ENCODE assay signal across 8 cellular contexts in genomic region chr9:125239631-125240597, GRCh38. TPM values are rescaled to one million over a fixed set of nuclear protein-coding genes. Genes with fewer than 3 reads are reported as not detected.
DNase-seq lines count a peak whose midpoint lies in the region; ATAC-seq and TF ChIP-seq lines count a peak whose summit lies in the region.

No MANE protein-coding gene starts in this region.

- H3K4me1 ChIP-seq in right cardiac atrium (ENCODE audit: control insufficient read depth, insufficient read depth, low read length): no peaks in the 10 kb centered on the region
- peaks cover 60% of the 10 kb centered on the region for H3K4me1 ChIP-seq in skeletal muscle satellite cell (ENCODE audit: control insufficient read depth, insufficient read depth, low read length)

- POLR2A ChIA-PET in activated B cell treated with CpG ODN at 0.5 μM for 24 hours (lab: Charles Lee): interaction anchor here (0.5 to 6.3 kb wide), 14 partner anchors 8 to 604 kb away, joined by 3 to 201 read pairs (median 6); partner anchors contain the start of genes ARPC5L, GAPVD1, PPP6C and RABEPK

- WGBS in right cardiac atrium: 7% methylated on average over 8 of the region's 8 CpGs

- ATAC-seq in activated B cell treated with CpG ODN at 0.5 μM for 24 hours (ENCODE audit: low read depth) (no peak), right cardiac atrium (no peak)

- H3K27ac ChIP-seq in right cardiac atrium (ENCODE audit: low read length): no peak overlapping the region

- H3K4me3 ChIP-seq in H7 (ENCODE audit: insufficient read depth, low read depth, low read length) (peak overlapping the region; percentile 98), right cardiac atrium (ENCODE audit: low read length) (peak overlapping the region; percentile 59), skeletal muscle satellite cell (ENCODE audit: low read length) (peak overlapping the region; percentile 94)

- no peak for TF ChIP-seq CTCF in activated B cell treated with CpG ODN at 0.5 μM for 24 hours (IDR thresholded peaks at IDR 0.05)

- H3K9me3 ChIP-seq in right cardiac atrium (ENCODE audit: control insufficient read depth, low read length) (no peaks in the 10 kb centered on the region), skeletal muscle satellite cell (replicated peaks; ENCODE audit: low read length) (no peaks in the 10 kb centered on the region)

- peak overlapping the region; percentile 95 for H3K9ac ChIP-seq in skeletal muscle satellite cell (ENCODE audit: low read depth, low read length)

- intact Hi-C loops in activated B cell treated with CpG ODN at 0.5 μM for 24 hours (cut with micrococcal nuclease) (loop anchor here (2.0 to 10.0 kb wide), 3 partner anchors 378 to 1565 kb away; partner anchors contain the start of genes ARPC5L, NR6A1, RPL35 and ZBTB43), right cardiac atrium (cut with DNase I) (no loop called here)

- H3K27me3 ChIP-seq in H7 (ENCODE audit: control insufficient read depth, insufficient read depth, low read length): no peaks in the 10 kb centered on the region
- H3K27me3 ChIP-seq in right cardiac atrium (ENCODE audit: control insufficient read depth, insufficient read depth): no peaks in the 10 kb centered on the region
- H3K27me3 ChIP-seq in skeletal muscle satellite cell (ENCODE audit: control insufficient read depth, insufficient read depth, low read length): no peaks in the 10 kb centered on the region

- peak overlapping the region; percentile 94 for H3K4me3 Mint-ChIP-seq in activated B cell treated with CpG ODN at 0.5 μM for 24 hours

- CTCF ChIA-PET in activated B cell treated with CpG ODN at 0.5 μM for 24 hours (lab: Charles Lee): interaction anchor here (2.2 kb wide), 1 partner anchor 21 kb away, joined by 9 read pairs; the partner anchor contains the start of gene GAPVD1

- no peaks in the 10 kb centered on the region for H3K9me3 Mint-ChIP-seq in activated B cell treated with CpG ODN at 0.5 μM for 24 hours

- peak overlapping the region; percentile 98 for H3K27ac Mint-ChIP-seq in activated B cell treated with CpG ODN at 0.5 μM for 24 hours

- DNase-seq in H7 (no peak), activated B cell treated with CpG ODN at 0.5 μM for 24 hours (no peak), right cardiac atrium (no peak), NCI-H2196 treated with DMSO at 0.1 percent for 48 hours (lab: John Stamatoyannopoulos, UW; ENCODE audit: unreplicated experiment) (no peak), NCI-H187 (lab: John Stamatoyannopoulos, UW) (no peak), NCI-H774 (lab: John Stamatoyannopoulos, UW) (no peak), HT-29 (ENCODE audit: low spot score) (no peak)

- peak overlapping the region; percentile 81 for H3K4me2 ChIP-seq in skeletal muscle satellite cell (ENCODE audit: low read length)

- H3K4me1 Mint-ChIP-seq in activated B cell treated with CpG ODN at 0.5 μM for 24 hours: peaks cover 65% of the 10 kb centered on the region

- H3K36me3 ChIP-seq in H7 (replicated peaks; ENCODE audit: control insufficient read depth, insufficient read depth, low read length) (peaks cover 23% of the 10 kb centered on the region), skeletal muscle satellite cell (ENCODE audit: insufficient read depth, low read length) (peaks cover 58% of the 10 kb centered on the region)

- H3K36me3 Mint-ChIP-seq in activated B cell treated with CpG ODN at 0.5 μM for 24 hours (ENCODE audit: low read depth): peaks cover 67% of the 10 kb centered on the region

- no peaks in the 10 kb centered on the region for H3K27me3 Mint-ChIP-seq in activated B cell treated with CpG ODN at 0.5 μM for 24 hours

RNA-seq across cellular contexts. Expression of gene HSPA5, which starts 1.2 kb away (rescaled TPM):
- 47.6 and 47.9 TPM in 2 replicates for total RNA-seq in H7 (2014; rRNA removed; shearing (Covaris generic))
- total RNA-seq in activated B cell treated with CpG ODN at 0.5 μM for 24 hours: 118 and 119 TPM in 2 replicates
- 100 to 1,000 TPM; 176 to 384 (median 284) TPM for total RNA-seq in right cardiac atrium
- polyA plus RNA-seq in right cardiac atrium: 263 TPM
- 223 and 241 TPM in 2 replicates for total RNA-seq in skeletal muscle satellite cell (2012; rRNA removed)
- 46.5 and 48.0 TPM in 2 replicates for total RNA-seq in HT-29 (2014; rRNA removed; shearing (Covaris generic))

RNA-seq across cellular contexts. Expression of gene GAPVD1, which starts 21.7 kb away (rescaled TPM):
- 22.0 and 28.6 TPM in 2 replicates for total RNA-seq in H7 (2014; rRNA removed; shearing (Covaris generic))
- 46.6 and 53.9 TPM in 2 replicates for total RNA-seq in activated B cell treated with CpG ODN at 0.5 μM for 24 hours
- total RNA-seq in right cardiac atrium: 10 to 100 TPM; 33.0 to 45.7 (median 33.2) TPM
- 8.1 TPM for polyA plus RNA-seq in right cardiac atrium
- total RNA-seq in skeletal muscle satellite cell (2012; rRNA removed): 58.1 and 61.6 TPM in 2 replicates
- total RNA-seq in HT-29 (2014; rRNA removed; shearing (Covaris generic)): 19.1 and 22.9 TPM in 2 replicates

RNA-seq across cellular contexts. Expression of gene RABEPK, which starts 39.6 kb away (rescaled TPM):
- 37.7 and 40.6 TPM in 2 replicates for total RNA-seq in H7 (2014; rRNA removed; shearing (Covaris generic))
- total RNA-seq in activated B cell treated with CpG ODN at 0.5 μM for 24 hours (19.1 and 19.4 TPM in 2 replicates), right cardiac atrium (10 to 100 TPM in 3 of 4 donors, 1 to 10 TPM in 1; 8.8 to 12.7 (median 11.4) TPM)
- 12.0 TPM for polyA plus RNA-seq in right cardiac atrium
- 32.7 and 38.2 TPM in 2 replicates for total RNA-seq in skeletal muscle satellite cell (2012; rRNA removed)
- 26.0 and 29.1 TPM in 2 replicates for total RNA-seq in HT-29 (2014; rRNA removed; shearing (Covaris generic))

RNA-seq across cellular contexts. Expression of gene PPP6C, which starts 50.3 kb away (rescaled TPM):
- total RNA-seq in H7 (2014; rRNA removed; shearing (Covaris generic)): 34.7 and 36.7 TPM in 2 replicates
- total RNA-seq in activated B cell treated with CpG ODN at 0.5 μM for 24 hours: 41.2 and 47.0 TPM in 2 replicates
- 10 to 100 TPM; 34.5 to 43.1 (median 37.4) TPM for total RNA-seq in right cardiac atrium
- 19.8 TPM for polyA plus RNA-seq in right cardiac atrium
- total RNA-seq in skeletal muscle satellite cell (2012; rRNA removed): 22.5 and 23.6 TPM in 2 replicates
- total RNA-seq in HT-29 (2014; rRNA removed; shearing (Covaris generic)): 11.6 and 13.1 TPM in 2 replicates
